In the genomic region with DNA sequence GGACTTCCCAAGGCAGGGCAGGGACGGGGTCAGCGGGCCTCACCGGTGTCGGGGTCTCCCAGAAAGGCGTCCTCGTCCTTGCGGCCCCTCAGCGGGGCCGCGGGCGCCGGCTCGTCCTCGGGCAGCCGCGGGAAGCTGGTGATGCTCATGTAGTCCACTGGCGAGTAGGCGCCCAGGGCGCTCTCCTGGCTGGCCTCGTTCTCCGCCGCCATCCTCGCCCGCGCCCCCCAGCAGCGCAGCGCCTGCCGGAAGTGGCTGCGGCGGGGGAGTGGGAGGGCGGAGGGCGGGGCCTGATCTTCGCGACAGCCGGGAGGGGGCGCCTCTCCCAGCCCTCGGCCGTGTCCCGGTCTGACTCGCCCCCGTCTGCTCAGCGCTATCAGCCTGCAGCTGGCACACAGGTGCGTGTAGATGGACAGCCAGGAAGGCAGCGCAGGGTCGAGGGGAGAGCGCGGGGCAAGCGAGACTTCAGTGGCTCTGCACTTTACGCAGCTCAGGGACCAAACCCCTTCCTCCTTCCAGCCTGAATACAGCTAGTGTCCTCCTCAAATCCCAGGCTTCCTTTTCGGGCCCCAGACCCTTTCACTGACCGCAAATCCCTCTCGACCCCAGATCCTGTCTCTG, we compare ENCODE assay signal across 8 cellular contexts. TPM values are rescaled to one million over a fixed set of nuclear protein-coding genes. Genes with fewer than 3 reads are reported as not detected.
DNase-seq lines count a peak whose midpoint lies in the region; ATAC-seq and TF ChIP-seq lines count a peak whose summit lies in the region.

A gene with protein sequence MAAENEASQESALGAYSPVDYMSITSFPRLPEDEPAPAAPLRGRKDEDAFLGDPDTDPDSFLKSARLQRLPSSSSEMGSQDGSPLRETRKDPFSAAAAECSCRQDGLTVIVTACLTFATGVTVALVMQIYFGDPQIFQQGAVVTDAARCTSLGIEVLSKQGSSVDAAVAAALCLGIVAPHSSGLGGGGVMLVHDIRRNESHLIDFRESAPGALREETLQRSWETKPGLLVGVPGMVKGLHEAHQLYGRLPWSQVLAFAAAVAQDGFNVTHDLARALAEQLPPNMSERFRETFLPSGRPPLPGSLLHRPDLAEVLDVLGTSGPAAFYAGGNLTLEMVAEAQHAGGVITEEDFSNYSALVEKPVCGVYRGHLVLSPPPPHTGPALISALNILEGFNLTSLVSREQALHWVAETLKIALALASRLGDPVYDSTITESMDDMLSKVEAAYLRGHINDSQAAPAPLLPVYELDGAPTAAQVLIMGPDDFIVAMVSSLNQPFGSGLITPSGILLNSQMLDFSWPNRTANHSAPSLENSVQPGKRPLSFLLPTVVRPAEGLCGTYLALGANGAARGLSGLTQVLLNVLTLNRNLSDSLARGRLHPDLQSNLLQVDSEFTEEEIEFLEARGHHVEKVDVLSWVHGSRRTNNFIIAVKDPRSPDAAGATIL (minus strand): TSS at position 253 of the 621 bp plus-strand sequence. CDS start 41 bp downstream, at position 212.

- no peaks in the 10 kb centered on the region for H3K27me3 Mint-ChIP-seq in activated CD4-positive, alpha-beta memory T cell treated with anti-CD3 and anti-CD28 coated beads for 36 hours

- peak within 1 kb of the TSS; percentile 6 for H3K27ac Mint-ChIP-seq in activated CD4-positive, alpha-beta memory T cell treated with anti-CD3 and anti-CD28 coated beads for 36 hours

- 1 to 4% methylated on average over 13 to 35 of the region's 52 CpGs for WGBS in lower leg skin, 2 donors

- peak within 1 kb of the TSS in 58 of 59 donors; percentile 32 to 96 (median 85) for H3K27ac ChIP-seq in dorsolateral prefrontal cortex

- CTCF ChIA-PET in activated CD4-positive, alpha-beta memory T cell treated with anti-CD3 and anti-CD28 coated beads for 36 hours (lab: Charles Lee) = interaction anchor here (0.6 to 5.7 kb wide), 16 partner anchors 9 to 396 kb away, joined by 3 to 139 read pairs (median 3); a partner anchor contains a TSS

- H3K4me3 ChIP-seq in GM12864 (ENCODE audit: low read depth, low read length) = peak within 1 kb of the TSS; percentile 53
- H3K4me3 ChIP-seq in dorsolateral prefrontal cortex = peak within 1 kb of the TSS; percentile 61 to 95 (median 87)
- peak within 1 kb of the TSS; percentile 38 for H3K4me3 ChIP-seq in lower leg skin (ENCODE audit: low read depth, poor library complexity, severe bottlenecking)

- peak; percentile 42 for DNase-seq in GM12864 (ENCODE audit: low read depth)
- DNase-seq in NCI-H526 treated with DMSO at 0.1 percent for 48 hours (lab: John Stamatoyannopoulos, UW) = peak; percentile 73
- peak; percentile 93 for DNase-seq in activated CD4-positive, alpha-beta memory T cell treated with anti-CD3 and anti-CD28 coated beads for 36 hours
- peak; percentile 72 to 92 (median 82) for DNase-seq in dorsolateral prefrontal cortex
- DNase-seq in lower leg skin (ENCODE audit: low spot score in 2 of 2) = peak; percentile 53 to 95
- peak; percentile 88 for DNase-seq in stimulated activated CD4-positive, alpha-beta T cell treated with anti-CD3 and anti-CD28 coated beads, Interleukin-4, amount 100 ng/mL, for 24 hours

- H3K36me3 Mint-ChIP-seq in activated CD4-positive, alpha-beta memory T cell treated with anti-CD3 and anti-CD28 coated beads for 36 hours = no peaks in the 10 kb centered on the region

- peaks cover 56% of the 10 kb centered on the region for H3K4me1 Mint-ChIP-seq in activated CD4-positive, alpha-beta memory T cell treated with anti-CD3 and anti-CD28 coated beads for 36 hours (ENCODE audit: low read depth)

- intact Hi-C loops in activated CD4-positive, alpha-beta memory T cell treated with anti-CD3 and anti-CD28 coated beads for 36 hours (cut with micrococcal nuclease) = loop anchor here (10.0 kb wide), 1 partner anchor 742 kb away; a partner anchor contains a TSS
- intact Hi-C loops in dorsolateral prefrontal cortex (cut with DNase I) = loop anchor here (1.0 to 10.0 kb wide), 5 partner anchors 45 to 336 kb away; a partner anchor contains a TSS
- intact Hi-C loops in lower leg skin (cut with DNase I; ENCODE audit: low total_unique reads) = no loop called here

- H3K27me3 ChIP-seq in dorsolateral prefrontal cortex = no peaks in the 10 kb centered on the region

- peak; percentile 34 for ATAC-seq in HG03280 (IDR thresholded peaks at IDR 0.05; ENCODE audit: unreplicated experiment)
- ATAC-seq in HG02588 (IDR thresholded peaks at IDR 0.05; ENCODE audit: unreplicated experiment) = no peak

- no peak for TF ChIP-seq POLR2A in lower leg skin (IDR thresholded peaks at IDR 0.05)

- H3K9me3 Mint-ChIP-seq in activated CD4-positive, alpha-beta memory T cell treated with anti-CD3 and anti-CD28 coated beads for 36 hours = no peaks in the 10 kb centered on the region

- TF ChIP-seq CTCF in GM12864 (IDR thresholded peaks at IDR 0.05; ENCODE audit: low read depth, low read length, missing control alignments) = peak; percentile 73
- peak; percentile 47 to 94 (median 86) for TF ChIP-seq CTCF in dorsolateral prefrontal cortex (IDR thresholded peaks at IDR 0.05 in 54 of 56, conservative IDR thresholded peaks at IDR 0.05 in 2 of 56; ENCODE audit: low read depth in 1 of 56, partially characterized antibody in 56 of 56)
- peak in 1 of 3 donors; percentile 7 for TF ChIP-seq CTCF in lower leg skin (IDR thresholded peaks at IDR 0.05)

- POLR2A ChIA-PET in activated CD4-positive, alpha-beta memory T cell treated with anti-CD3 and anti-CD28 coated beads for 36 hours (lab: Charles Lee) = interaction anchor here (1.0 to 2.6 kb wide), 3 partner anchors 15 to 99 kb away, joined by 3 to 16 read pairs (median 3); a partner anchor contains a TSS

- peak within 1 kb of the TSS; percentile 64 for H3K4me3 Mint-ChIP-seq in activated CD4-positive, alpha-beta memory T cell treated with anti-CD3 and anti-CD28 coated beads for 36 hours

RNA-seq across cellular contexts. Expression of the gene that starts here (rescaled TPM):
- 10 to 100 TPM; 12.3 to 14.2 TPM for total RNA-seq in activated CD4-positive, alpha-beta memory T cell treated with anti-CD3 and anti-CD28 coated beads for 36 hours
- total RNA-seq in dorsolateral prefrontal cortex (10 to 100 TPM; 53.0 to 99.7 (median 77.2) TPM), lower leg skin (10 to 100 TPM in 2 of 4 donors, 1 to 10 TPM in 2; 8.6 to 12.9 (median 9.6) TPM)

Comparison
In these comparisons a context has a peak if more than half of its experiments do, and no peak if none do; other contexts are left out.
1. DNase-seq: peak in every context shown above with its lines; median percentile 93 in activated CD4-positive, alpha-beta memory T cell treated with anti-CD3 and anti-CD28 coated beads for 36 hours; 88 in stimulated activated CD4-positive, alpha-beta T cell treated with anti-CD3 and anti-CD28 coated beads, Interleukin-4, amount 100 ng/mL, for 24 hours; 82 in dorsolateral prefrontal cortex; 74 in lower leg skin; 73 in NCI-H526 treated with DMSO at 0.1 percent for 48 hours; 42 in GM12864.